ENCODE assay signal across 22 cellular contexts in genomic region chr19:34179066-34179465, GRCh38. TPM values are rescaled to one million over a fixed set of nuclear protein-coding genes. Genes with fewer than 3 reads are reported as not detected.
DNase-seq lines count a peak whose midpoint lies in the region; ATAC-seq and TF ChIP-seq lines count a peak whose summit lies in the region.
"Had no signal": no experiment of that assay in that cellular context is flagged by ENCODE, and none has a peak within 500 bp of the region (broad histone marks: within the 10 kb centered on the region; RNA-seq: fewer than 3 reads in every experiment).

No MANE protein-coding gene starts in this region.

- CTCF ChIA-PET in CD4-positive, alpha-beta T cell (lab: Charles Lee): no interaction called here

- H4K20me1 ChIP-seq in Loucy (ENCODE audit: insufficient read depth, low read length, poor library complexity, severe bottlenecking) (peaks cover 98% of the 10 kb centered on the region), neural cell (ENCODE audit: insufficient read depth) (no peaks in the 10 kb centered on the region)

- TF ChIP-seq EP300 in esophagus muscularis mucosa (IDR thresholded peaks at IDR 0.05) (no peak), neural cell (conservative IDR thresholded peaks at IDR 0.05; ENCODE audit: poor library complexity, severe bottlenecking) (no peak), stomach (IDR thresholded peaks at IDR 0.05) (no peak)

- no peak for TF ChIP-seq RAD21 in neural cell (conservative IDR thresholded peaks at IDR 0.05)

- DNase-seq in CD4-positive, alpha-beta T cell: no peak
- DNase-seq in esophagus muscularis mucosa (ENCODE audit: extremely low spot score): no peak
- no peak for DNase-seq in islet precursor cell
- DNase-seq in germinal center (ENCODE audit: low spot score): no peak
- no peak for DNase-seq in stomach
- DNase-seq: activated CD8-positive, alpha-beta memory T cell treated with anti-CD3 and anti-CD28 coated beads, Interleukin-2, amount 50 U/mL, for 48 hours; activated naive CD8-positive, alpha-beta T cell treated with anti-CD3 and anti-CD28 coated beads, Interleukin-2, amount 10 ng/mL, durations not matched to agents 7 days and 5 days; HCEC 1CT; KBM-7; left cardiac atrium; midbrain; NCI-H2081 treated with DMSO at 0.1 percent for 48 hours; NCI-H69; occipital lobe; PC-3; stimulated activated CD4-positive, alpha-beta T cell treated with anti-CD3 and anti-CD28 coated beads, Interleukin-1b, Interleukin-23, amount 100 ng/mL, for 48 hours had no signal

- WGBS in esophagus muscularis mucosa: 41% methylated on average over 2 of the region's 2 CpGs
- 44 to 65% (median 56%) methylated on average over 2 of the region's 2 CpGs for WGBS in stomach, 5 donors

- H3K9me2 ChIP-seq in Loucy (replicated peaks; ENCODE audit: low read depth, low read length) (no peaks in the 10 kb centered on the region), neural cell (ENCODE audit: insufficient read depth, low read length) (no peaks in the 10 kb centered on the region)

- H2AFZ ChIP-seq in Loucy (ENCODE audit: low read length) (no peak overlapping the region), neural cell (ENCODE audit: low read depth, low read length) (no peak overlapping the region)
- H2AFZ ChIP-seq: hepatocyte had no signal

- H3F3A ChIP-seq in Loucy (ENCODE audit: low read depth) (no peaks in the 10 kb centered on the region), neural cell (ENCODE audit: insufficient read depth, low read length, poor library complexity, severe bottlenecking) (no peaks in the 10 kb centered on the region)

- H3K27ac Mint-ChIP-seq in CD4-positive, alpha-beta T cell: peak overlapping the region; percentile 48

- H3K9me3 ChIP-seq in CD4-positive, alpha-beta T cell (ENCODE audit: control insufficient read depth, low read length): no peaks in the 10 kb centered on the region
- no peaks in the 10 kb centered on the region for H3K9me3 ChIP-seq in Loucy (ENCODE audit: insufficient read depth, low read depth, low read length)
- H3K9me3 ChIP-seq in esophagus muscularis mucosa: no peaks in the 10 kb centered on the region
- no peaks in the 10 kb centered on the region for H3K9me3 ChIP-seq in neural cell (ENCODE audit: low read length)
- no peaks in the 10 kb centered on the region for H3K9me3 ChIP-seq in stomach
- H3K9me3 ChIP-seq: breast epithelium had no signal

- no peaks in the 10 kb centered on the region for H3K27me3 Mint-ChIP-seq in CD4-positive, alpha-beta T cell
- H3K27me3 Mint-ChIP-seq: activated naive CD8-positive, alpha-beta T cell treated with anti-CD3 and anti-CD28 coated beads, Interleukin-2, amount 10 ng/mL, durations not matched to agents 7 days and 5 days had no signal

- H3K4me2 ChIP-seq in Loucy (ENCODE audit: low read depth, low read length, poor library complexity, severe bottlenecking): peak overlapping the region; percentile 97
- H3K4me2 ChIP-seq in neural cell (ENCODE audit: low read length): no peak overlapping the region

- POLR2A ChIA-PET in CD4-positive, alpha-beta T cell (lab: Charles Lee): interaction anchor here (0.9 kb wide), 1 partner anchor 34 kb away, joined by 3 read pairs; no protein-coding TSS in a partner anchor

- TF ChIP-seq CTCF in CD4-positive, alpha-beta T cell (IDR thresholded peaks at IDR 0.05): no peak
- no peak for TF ChIP-seq CTCF in Loucy (conservative IDR thresholded peaks at IDR 0.05; ENCODE audit: low read length)
- no peak for TF ChIP-seq CTCF in esophagus muscularis mucosa (IDR thresholded peaks at IDR 0.05)
- TF ChIP-seq CTCF in neural cell (IDR thresholded peaks at IDR 0.05; ENCODE audit: poor library complexity, severe bottlenecking): no peak
- no peak for TF ChIP-seq CTCF in stomach (IDR thresholded peaks at IDR 0.05)

- ATAC-seq in CD4-positive, alpha-beta T cell (ENCODE audit: poor library complexity): no peak
- ATAC-seq in GM19455 (IDR thresholded peaks at IDR 0.05; ENCODE audit: unreplicated experiment): no peak
- ATAC-seq: left cardiac atrium, sciatic nerve had no signal

- H3K9me3 Mint-ChIP-seq in CD4-positive, alpha-beta T cell: no peaks in the 10 kb centered on the region
- H3K9me3 Mint-ChIP-seq: activated naive CD8-positive, alpha-beta T cell treated with anti-CD3 and anti-CD28 coated beads, Interleukin-2, amount 10 ng/mL, durations not matched to agents 7 days and 5 days had no signal

- H3K4me1 ChIP-seq in Loucy (ENCODE audit: insufficient read depth, low read length, poor library complexity, severe bottlenecking): peaks cover 59% of the 10 kb centered on the region
- H3K4me1 ChIP-seq in esophagus muscularis mucosa: peaks cover 82 to 98% (median 95%) of the 10 kb centered on the region in 4 donors
- H3K4me1 ChIP-seq in stomach: peaks cover 62 to 100% (median 99%) of the 10 kb centered on the region in 4 donors

- intact Hi-C loops in CD4-positive, alpha-beta T cell (cut with DNase I, micrococcal nuclease): loop anchor here in 1 of 2 experiments (5.0 kb wide), 1 partner anchor 158 kb away; no protein-coding TSS in a partner anchor
- intact Hi-C loops in esophagus muscularis mucosa (cut with DNase I): no loop called here
- intact Hi-C loops in stomach (cut with DNase I; ENCODE audit: low total_unique reads): no loop called here

- H3K27me3 ChIP-seq in CD4-positive, alpha-beta T cell (ENCODE audit: control insufficient read depth, insufficient read depth, low read length): no peaks in the 10 kb centered on the region
- no peaks in the 10 kb centered on the region for H3K27me3 ChIP-seq in Loucy (ENCODE audit: insufficient read depth, low read length, poor library complexity, severe bottlenecking)
- H3K27me3 ChIP-seq in esophagus muscularis mucosa: no peaks in the 10 kb centered on the region
- no peaks in the 10 kb centered on the region for H3K27me3 ChIP-seq in neural cell (ENCODE audit: insufficient read depth, low read depth, low read length)
- H3K27me3 ChIP-seq in stomach: no peaks in the 10 kb centered on the region
- H3K27me3 ChIP-seq: breast epithelium, hepatocyte had no signal

- peak overlapping the region; percentile 90 for H3K4me3 ChIP-seq in Loucy (ENCODE audit: low read length, poor library complexity, severe bottlenecking)
- H3K4me3 ChIP-seq in esophagus muscularis mucosa: no peak overlapping the region
- H3K4me3 ChIP-seq in neural cell (ENCODE audit: low read length): peak overlapping the region; percentile 44
- no peak overlapping the region for H3K4me3 ChIP-seq in stomach
- H3K4me3 ChIP-seq: breast epithelium, hepatocyte had no signal

- H3K4me1 Mint-ChIP-seq in CD4-positive, alpha-beta T cell (ENCODE audit: low read depth): peaks cover 90% of the 10 kb centered on the region

- H3K36me3 Mint-ChIP-seq in CD4-positive, alpha-beta T cell (ENCODE audit: low read depth): peaks cover 61% of the 10 kb centered on the region

- peak overlapping the region; percentile 8 for H3K4me3 Mint-ChIP-seq in CD4-positive, alpha-beta T cell

- H3K79me2 ChIP-seq in Loucy (ENCODE audit: insufficient read depth, low read length) (peaks cover 100% of the 10 kb centered on the region), neural cell (replicated peaks; ENCODE audit: insufficient read depth, low read length) (peaks cover 97% of the 10 kb centered on the region)

- H3K36me3 ChIP-seq in Loucy (ENCODE audit: insufficient read depth, low read length) (peaks cover 10% of the 10 kb centered on the region), esophagus muscularis mucosa (peaks cover 0 to 5% (median 0%) of the 10 kb centered on the region in 4 donors), neural cell (ENCODE audit: insufficient read depth, low read length) (no peaks in the 10 kb centered on the region), stomach (peaks cover 0 to 8% (median 3%) of the 10 kb centered on the region in 4 donors)
- H3K36me3 ChIP-seq: breast epithelium had no signal

- no peak overlapping the region for H3K27ac ChIP-seq in CD4-positive, alpha-beta T cell (ENCODE audit: low read depth, low read length)
- H3K27ac ChIP-seq in esophagus muscularis mucosa (replicated peaks in 1 of 4) (peak overlapping the region in 3 of 4 donors; percentile 19 to 38 (median 33)), neural cell (ENCODE audit: low read length) (no peak overlapping the region), stomach (peak overlapping the region in 2 of 5 donors; percentile 21 to 44)
- H3K27ac ChIP-seq: hepatocyte had no signal

- H3K9ac ChIP-seq in Loucy (ENCODE audit: low read depth, low read length, poor library complexity, severe bottlenecking) (peak overlapping the region; percentile 98), neural cell (ENCODE audit: low read length) (no peak overlapping the region)

- TF ChIP-seq POLR2A in esophagus muscularis mucosa (IDR thresholded peaks at IDR 0.05; ENCODE audit: low read depth) (no peak), stomach (IDR thresholded peaks at IDR 0.05) (no peak)

TF ChIP-seq in neural cell, 6 proteins besides CTCF, POLR2A, EP300 and RAD21:
- TF ChIP-seq SMC3 (conservative IDR thresholded peaks at IDR 0.05; ENCODE audit: poor library complexity) (no peak), POLR2AphosphoS5 (IDR thresholded peaks at IDR 0.05) (no peak), TAF1 (IDR thresholded peaks at IDR 0.05; ENCODE audit: low read depth) (no peak)

RNA-seq across cellular contexts. Expression of gene LSM14A, which starts 6.8 kb away (rescaled TPM):
- 100 to 1,000 TPM; 210 to 217 TPM for total RNA-seq in CD4-positive, alpha-beta T cell
- total RNA-seq in esophagus muscularis mucosa (100 to 1,000 TPM in 3 of 4 donors, 10 to 100 TPM in 1; 94.4 to 172 (median 130) TPM), stomach (100 to 1,000 TPM in 4 of 5 donors, 10 to 100 TPM in 1; 53.3 to 227 (median 171) TPM)
- polyA plus RNA-seq in neural cell (79.5 and 104 TPM in 2 replicates), stomach (10 to 100 TPM; 38.4 to 74.3 (median 51.5) TPM)
- 127 and 132 TPM in 2 replicates for polyA minus RNA-seq in neural cell

Comparison
In these comparisons a context has a peak if more than half of its experiments do, and no peak if none do; other contexts are left out.
1. H3K27ac ChIP-seq: peak in esophagus muscularis mucosa (3 of 4); none in CD4-positive, alpha-beta T cell (single experiment) and neural cell (single experiment).
2. H3K4me3 ChIP-seq: peak in Loucy (single experiment) and neural cell (single experiment); none in esophagus muscularis mucosa (0 of 4) and stomach (0 of 4).